Comparison of ENCODE assay signal across 11 cellular contexts in the genomic region with DNA sequence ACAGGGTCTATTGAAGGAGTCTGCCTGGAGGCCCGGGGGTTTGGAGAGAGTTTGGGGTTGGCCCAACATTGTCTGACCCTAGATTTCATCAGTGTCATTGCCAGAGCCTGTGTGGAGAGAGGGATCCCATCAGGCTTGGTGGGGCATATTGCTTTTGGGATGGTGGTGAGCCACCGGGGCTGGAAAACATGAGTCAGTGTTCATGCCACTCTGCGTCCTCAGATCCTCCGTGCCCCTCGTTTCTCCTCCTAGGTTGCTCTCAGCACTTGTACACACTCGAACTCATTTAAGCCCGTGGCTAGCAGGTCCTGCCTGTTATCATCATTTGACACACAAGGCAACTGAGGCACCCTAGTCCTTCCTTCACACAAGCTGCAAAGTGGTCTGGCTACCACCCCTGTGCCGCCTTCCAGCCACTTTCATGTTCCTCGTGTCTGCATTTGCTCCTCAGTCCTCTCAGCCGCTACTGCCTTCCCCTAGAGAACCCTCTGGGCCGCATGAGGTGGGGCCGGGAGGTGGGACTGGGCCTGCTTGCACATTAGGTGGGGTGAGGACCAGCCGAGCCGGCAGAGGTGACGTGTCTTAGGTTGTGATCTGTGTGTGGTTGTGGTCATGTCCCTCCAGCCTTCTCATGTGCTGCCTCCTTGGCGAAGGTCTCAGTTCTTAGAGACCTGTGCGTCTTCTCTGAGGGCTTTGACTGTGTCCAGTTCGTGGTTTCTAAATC. TPM values are rescaled to one million over a fixed set of nuclear protein-coding genes. Genes with fewer than 3 reads are reported as not detected.
DNase-seq lines count a peak whose midpoint lies in the region; ATAC-seq, FAIRE-seq and TF ChIP-seq lines count a peak whose summit lies in the region.
"Had no signal": no experiment of that assay in that cellular context is flagged by ENCODE, and none has a peak within 500 bp of the region (broad histone marks: within the 10 kb centered on the region; RNA-seq: fewer than 3 reads in every experiment).

No MANE protein-coding gene starts in this region.

- intact Hi-C loops in lower lobe of right lung (cut with DNase I), result no loop called here
- intact Hi-C loops in right lobe of liver (cut with DNase I), result no loop called here

- H3K4me1 ChIP-seq in lower lobe of right lung (peaks cover 29% of the 10 kb centered on the region), right lobe of liver (peaks cover 0 to 8% (median 3%) of the 10 kb centered on the region in 4 donors)

- no peak for TF ChIP-seq CTCF in lower lobe of right lung (IDR thresholded peaks at IDR 0.05)
- TF ChIP-seq CTCF in right lobe of liver (IDR thresholded peaks at IDR 0.05), result no peak

- peak overlapping the region in 1 of 3 donors; percentile 9 for H3K4me3 Mint-ChIP-seq in T-cell
- peak overlapping the region; percentile 52 to 77 for H3K4me3 Mint-ChIP-seq in effector memory CD8-positive, alpha-beta T cell

- ATAC-seq in T-cell (replicated peaks in 1 of 4), result no peak
- peak; percentile 34 for ATAC-seq in effector memory CD8-positive, alpha-beta T cell (replicated peaks)
- ATAC-seq in lower lobe of right lung, result no peak
- ATAC-seq in right lobe of liver, result no peak

- H3K36me3 ChIP-seq in lower lobe of right lung (peaks cover 19% of the 10 kb centered on the region), right lobe of liver (no peaks in the 10 kb centered on the region)
- H3K36me3 ChIP-seq: adrenal gland had no signal

- DNase-seq in GM18507 (ENCODE audit: extremely low spot score, insufficient read length, low read depth) (no peak), T-cell (peak in 2 of 34 experiments; percentile 16 to 42), renal cortical epithelial cell (ENCODE audit: low read depth) (peak; percentile 36), NCI-H526 (lab: John Stamatoyannopoulos, UW) (no peak), lower lobe of right lung (no peak), right lobe of liver (no peak)
- DNase-seq in effector memory CD8-positive, alpha-beta T cell, result peak in 2 of 3 experiments; percentile 27 to 35
- DNase-seq: Kasumi-1, NCI-H2081 treated with DMSO at 0.1 percent for 48 hours, sigmoid colon had no signal

- peaks cover 44 to 54% (median 52%) of the 10 kb centered on the region in 3 donors for H3K4me1 Mint-ChIP-seq in T-cell
- H3K4me1 Mint-ChIP-seq in effector memory CD8-positive, alpha-beta T cell (ENCODE audit: low read depth in 2 of 2), result peaks cover 50 to 55% of the 10 kb centered on the region in 2 donors

- no peak overlapping the region for H3K27ac ChIP-seq in lower lobe of right lung
- H3K27ac ChIP-seq in right lobe of liver, result no peak overlapping the region
- H3K27ac ChIP-seq: adrenal gland, sigmoid colon had no signal

- H3K4me3 ChIP-seq in lower lobe of right lung (no peak overlapping the region), right lobe of liver (no peak overlapping the region)
- H3K4me3 ChIP-seq: adrenal gland, sigmoid colon had no signal

- no peaks in the 10 kb centered on the region for H3K27me3 Mint-ChIP-seq in T-cell
- no peaks in the 10 kb centered on the region for H3K27me3 Mint-ChIP-seq in effector memory CD8-positive, alpha-beta T cell

- no peaks in the 10 kb centered on the region for H3K9me3 Mint-ChIP-seq in T-cell
- H3K9me3 Mint-ChIP-seq in effector memory CD8-positive, alpha-beta T cell, result no peaks in the 10 kb centered on the region

- WGBS in right lobe of liver (ENCODE audit: insufficient coverage, low coverage, low lambda C conversion rate, missing lambda C conversion rate), result 66% methylated on average over 8 of the region's 18 CpGs

- no peak for TF ChIP-seq POLR2A in right lobe of liver (IDR thresholded peaks at IDR 0.05)

- POLR2A ChIA-PET in T-cell (lab: Charles Lee), result no interaction called here

- peak overlapping the region; percentile 1 to 56 for H3K27ac Mint-ChIP-seq in T-cell
- peak overlapping the region; percentile 82 to 90 for H3K27ac Mint-ChIP-seq in effector memory CD8-positive, alpha-beta T cell

- H3K27me3 ChIP-seq in lower lobe of right lung (ENCODE audit: low read depth) (no peaks in the 10 kb centered on the region), right lobe of liver (no peaks in the 10 kb centered on the region)
- H3K27me3 ChIP-seq: adrenal gland, sigmoid colon had no signal

- H3K36me3 Mint-ChIP-seq in T-cell, result no peaks in the 10 kb centered on the region
- H3K36me3 Mint-ChIP-seq in effector memory CD8-positive, alpha-beta T cell (ENCODE audit: insufficient read depth), result peaks cover 33% of the 10 kb centered on the region

- FAIRE-seq in GM18507 (lab: Jason Lieb, UNC), result peak; percentile 70

- CTCF ChIA-PET in T-cell (lab: Charles Lee), result interaction anchor here in 1 of 2 donors (0.9 kb wide), 1 partner anchor 17 kb away, joined by 5 read pairs; no protein-coding TSS in a partner anchor

- H3K9me3 ChIP-seq in lower lobe of right lung, result no peaks in the 10 kb centered on the region
- no peaks in the 10 kb centered on the region for H3K9me3 ChIP-seq in right lobe of liver
- H3K9me3 ChIP-seq: adrenal gland, sigmoid colon had no signal

RNA-seq across cellular contexts. Expression of gene NACC1, which starts 3.6 kb away (rescaled TPM):
- total RNA-seq in T-cell (10 to 100 TPM; 23.8 to 44.9 (median 38.1) TPM), renal cortical epithelial cell (36.5 and 119 TPM in 2 replicates), lower lobe of right lung (35.2 TPM), right lobe of liver (10 to 100 TPM; 19.2 to 30.3 (median 26.4) TPM)

RNA-seq across cellular contexts. Expression of gene TRMT1, which starts 5.2 kb away (rescaled TPM):
- total RNA-seq in T-cell (100 to 1,000 TPM in 2 of 5 donors, 10 to 100 TPM in 3; 68.9 to 121 (median 95.6) TPM), renal cortical epithelial cell (30.0 and 32.8 TPM in 2 replicates), lower lobe of right lung (29.3 TPM), right lobe of liver (10 to 100 TPM; 15.0 to 20.5 (median 17.2) TPM)

RNA-seq across cellular contexts. Expression of gene LYL1, which starts 19.1 kb away (rescaled TPM):
- total RNA-seq in T-cell (10 to 100 TPM in 3 of 5 donors, 1 to 10 TPM in 2; 3.4 to 20.6 (median 15.4) TPM), renal cortical epithelial cell (0.20 and 1.7 TPM in 2 replicates), lower lobe of right lung (27.2 TPM), right lobe of liver (1 to 10 TPM; 1.1 to 3.7 (median 2.3) TPM)

RNA-seq across cellular contexts. Expression of gene STX10, which starts 28.5 kb away (rescaled TPM):
- 10 to 100 TPM; 43.8 to 89.6 (median 67.3) TPM for total RNA-seq in T-cell
- total RNA-seq in renal cortical epithelial cell, result 37.1 and 67.0 TPM in 2 replicates
- 82.7 TPM for total RNA-seq in lower lobe of right lung
- 10 to 100 TPM; 18.2 to 41.5 (median 23.4) TPM for total RNA-seq in right lobe of liver

RNA-seq across cellular contexts. Expression of gene IER2, which starts 28.5 kb away (rescaled TPM):
- total RNA-seq in T-cell (100 to 1,000 TPM; 165 to 413 (median 196) TPM), renal cortical epithelial cell (15.6 and 27.9 TPM in 2 replicates), lower lobe of right lung (80.2 TPM), right lobe of liver (10 to 100 TPM; 19.1 to 86.6 (median 23.8) TPM)

Comparison
In these comparisons a context has a peak if more than half of its experiments do, and no peak if none do; other contexts are left out.
1. DNase-seq: peak in effector memory CD8-positive, alpha-beta T cell (2 of 3) and renal cortical epithelial cell (single experiment); none in GM18507 (single experiment), NCI-H526 (0 of 2), lower lobe of right lung (single experiment) and right lobe of liver (0 of 3).